1 cellular context compared by ENCODE assay signal in genomic region chr12:32399373-32400113, GRCh38.
TF ChIP-seq lines count a peak whose summit lies in the region.

Gene FGD4, plus strand, starts transcription at chr12:32399558.

TF ChIP-seq in HEK293, 187 proteins besides CTCF, POLR2A, EP300 and RAD21 (continued from another document):
- peak; percentile 73; the same call in 1 of the 2 replicates for TF ChIP-seq ZBTB6 (tag by site-specific recombination; IDR thresholded peaks at IDR 0.05)
- TF ChIP-seq ZNF768 (tag by site-specific recombination; IDR thresholded peaks at IDR 0.05) = no peak
- peak; percentile 87 for TF ChIP-seq GLIS1 (tag by site-specific recombination; IDR thresholded peaks at IDR 0.05)
- TF ChIP-seq ZNF626 (tag by site-specific recombination; IDR thresholded peaks at IDR 0.05) = no peak
- no peak for TF ChIP-seq YY1 (tag by site-specific recombination; IDR thresholded peaks at IDR 0.05)
- no peak for TF ChIP-seq ZNF623 (tag by site-specific recombination; IDR thresholded peaks at IDR 0.05)
- no peak for TF ChIP-seq ZFP3 (tag by site-specific recombination; IDR thresholded peaks at IDR 0.05; ENCODE audit: low read depth)
- TF ChIP-seq ZEB2 (tag by site-specific recombination; IDR thresholded peaks at IDR 0.05) = peak; percentile 95
- peak; percentile 59; the same call in 1 of the 2 replicates for TF ChIP-seq ZNF76 (tag by site-specific recombination; IDR thresholded peaks at IDR 0.05; ENCODE audit: borderline replicate concordance, low read depth)
- TF ChIP-seq ZBTB10 (tag by site-specific recombination; IDR thresholded peaks at IDR 0.05) = peak; percentile 80
- TF ChIP-seq ZNF610 (tag by site-specific recombination; IDR thresholded peaks at IDR 0.05; ENCODE audit: borderline replicate concordance) = peak; percentile 96
- no peak for TF ChIP-seq SETDB1 (IDR thresholded peaks at IDR 0.05; ENCODE audit: insufficient read length, low read length)
- TF ChIP-seq ZNF175 (tag by site-specific recombination; IDR thresholded peaks at IDR 0.05) = no peak
- no peak for TF ChIP-seq ZNF701 (tag by site-specific recombination; IDR thresholded peaks at IDR 0.05)
- TF ChIP-seq ZNF221 (tag by site-specific recombination; IDR thresholded peaks at IDR 0.05; ENCODE audit: borderline replicate concordance) = no peak
- no peak for TF ChIP-seq ZNF707 (tag by site-specific recombination; IDR thresholded peaks at IDR 0.05)
- TF ChIP-seq ZNF544 (tag by site-specific recombination; IDR thresholded peaks at IDR 0.05) = no peak
- TF ChIP-seq ZBTB48 (tag by site-specific recombination; IDR thresholded peaks at IDR 0.05) = peak; percentile 89
- TF ChIP-seq ZNF19 (tag by site-specific recombination; IDR thresholded peaks at IDR 0.05; ENCODE audit: low read depth) = no peak
- TF ChIP-seq ZNF416 (tag by site-specific recombination; IDR thresholded peaks at IDR 0.05) = no peak
- TF ChIP-seq ZNF654 (tag by site-specific recombination; IDR thresholded peaks at IDR 0.05; ENCODE audit: low read depth) = no peak
- no peak for TF ChIP-seq ZNF555 (tag by site-specific recombination; conservative IDR thresholded peaks at IDR 0.05)
- TF ChIP-seq ZNF510 (tag by site-specific recombination; IDR thresholded peaks at IDR 0.05; ENCODE audit: insufficient replicate concordance) = no peak
- TF ChIP-seq PRDM2 (tag by site-specific recombination; IDR thresholded peaks at IDR 0.05; ENCODE audit: borderline replicate concordance) = no peak
- TF ChIP-seq ZNF660 (tag by site-specific recombination; IDR thresholded peaks at IDR 0.05) = no peak; the same call in none of the 2 replicates
- TF ChIP-seq ZBTB21 (tag by site-specific recombination; IDR thresholded peaks at IDR 0.05) = peak; percentile 12; the same call in 1 of the 2 replicates
- peak; percentile 97 for TF ChIP-seq ZBTB17 (tag by site-specific recombination; IDR thresholded peaks at IDR 0.05)
- TF ChIP-seq IKZF3 (tag by site-specific recombination; IDR thresholded peaks at IDR 0.05) = peak; percentile 84
- TF ChIP-seq ZNF837 (tag by site-specific recombination; IDR thresholded peaks at IDR 0.05) = no peak
- peak; percentile 94 for TF ChIP-seq ZNF2 (tag by site-specific recombination; IDR thresholded peaks at IDR 0.05)
- TF ChIP-seq SP2 (tag by site-specific recombination; IDR thresholded peaks at IDR 0.05) = peak; percentile 85
- TF ChIP-seq TRIM28 (IDR thresholded peaks at IDR 0.05; ENCODE audit: borderline replicate concordance, low read length) = no peak; the same call in 1 of the 2 replicates
- TF ChIP-seq ZNF792 (tag by site-specific recombination; IDR thresholded peaks at IDR 0.05) = peak; percentile 56; the same call in 1 of the 2 replicates
- no peak for TF ChIP-seq ZNF670 (tag by site-specific recombination; IDR thresholded peaks at IDR 0.05; ENCODE audit: low read depth)
- no peak for TF ChIP-seq ZNF518A (tag by site-specific recombination; conservative IDR thresholded peaks at IDR 0.05; ENCODE audit: low read depth)
- TF ChIP-seq ZBTB26 (tag by site-specific recombination; optimal IDR thresholded peaks at IDR 0.05) = peak; percentile 96
- TF ChIP-seq ZNF155 (tag by site-specific recombination; IDR thresholded peaks at IDR 0.05) = no peak
- TF ChIP-seq ZNF747 (tag by site-specific recombination; IDR thresholded peaks at IDR 0.05) = no peak
- TF ChIP-seq TSHZ1 (tag by site-specific recombination; IDR thresholded peaks at IDR 0.05; ENCODE audit: borderline replicate concordance) = no peak
- TF ChIP-seq HOXD13 (CRISPR knock-in tag; IDR thresholded peaks at IDR 0.05; ENCODE audit: borderline replicate concordance) = no peak
- no peak for TF ChIP-seq ZNF433 (tag by site-specific recombination; IDR thresholded peaks at IDR 0.05; ENCODE audit: low read depth)
- TF ChIP-seq KLF10 (tag by site-specific recombination; IDR thresholded peaks at IDR 0.05) = peak; percentile 61; the same call in 1 of the 2 replicates
- no peak for TF ChIP-seq ZNF624 (tag by site-specific recombination; IDR thresholded peaks at IDR 0.05)
- TF ChIP-seq ZNF580 (tag by site-specific recombination; IDR thresholded peaks at IDR 0.05) = peak; percentile 81; the same call in 1 of the 2 replicates
